In genomic region chr1:224203243-224204016, GRCh38 we compare ENCODE assay signal across 8 cellular contexts. TPM values are rescaled to one million over a fixed set of nuclear protein-coding genes. Genes with fewer than 3 reads are reported as not detected.
DNase-seq lines count a peak whose midpoint lies in the region; ATAC-seq and TF ChIP-seq lines count a peak whose summit lies in the region.

No MANE protein-coding gene starts in this region.

- H3K4me1 ChIP-seq in BE2C (peaks cover 10% of the 10 kb centered on the region), Karpas-422 (ENCODE audit: low read length) (peaks cover 26% of the 10 kb centered on the region)

- ATAC-seq in GM21360 (IDR thresholded peaks at IDR 0.05; ENCODE audit: unreplicated experiment) (peak; percentile 60), naive B cell (ENCODE audit: low read depth in 2 of 2) (peak; percentile 91 to 93), HG02840 (IDR thresholded peaks at IDR 0.05; ENCODE audit: low FRiP score, unreplicated experiment) (no peak), HG02981 (IDR thresholded peaks at IDR 0.05; ENCODE audit: unreplicated experiment) (no peak)
- ATAC-seq in activated T-cell treated with anti-CD3 and anti-CD28 coated beads, Interleukin-2, amount 50 U/mL, for 72 hours (replicated peaks in 1 of 2): no peak

- H3K4me3 Mint-ChIP-seq in naive B cell: peak overlapping the region; percentile 50 to 88 (median 76)
- no peak overlapping the region for H3K4me3 Mint-ChIP-seq in activated T-cell treated with anti-CD3 and anti-CD28 coated beads, Interleukin-2, amount 50 U/mL, for 72 hours

- H3K4me1 Mint-ChIP-seq in naive B cell: peaks cover 29 to 51% (median 44%) of the 10 kb centered on the region in 3 donors
- H3K4me1 Mint-ChIP-seq in activated T-cell treated with anti-CD3 and anti-CD28 coated beads, Interleukin-2, amount 50 U/mL, for 72 hours (ENCODE audit: low read depth): peaks cover 20% of the 10 kb centered on the region

- no peaks in the 10 kb centered on the region for H3K9me2 ChIP-seq in Karpas-422 (replicated peaks; ENCODE audit: insufficient read depth, low read length)

- no peak overlapping the region for H3K27ac ChIP-seq in Karpas-422 (ENCODE audit: low read length)

- H3K9ac ChIP-seq in Karpas-422 (ENCODE audit: low read length): no peak overlapping the region

- no peak overlapping the region for H3K4me3 ChIP-seq in BE2C (ENCODE audit: low read depth, low read length)
- H3K4me3 ChIP-seq in Karpas-422 (ENCODE audit: low read length): no peak overlapping the region
- H3K4me3 ChIP-seq in choroid plexus epithelial cell (ENCODE audit: low read depth, low read length): no peak overlapping the region

- H4K20me1 ChIP-seq in Karpas-422 (ENCODE audit: insufficient read depth, low read depth, low read length): no peaks in the 10 kb centered on the region

- TF ChIP-seq CTCF in BE2C (IDR thresholded peaks at IDR 0.05; ENCODE audit: low read depth, low read length) (no peak), choroid plexus epithelial cell (conservative IDR thresholded peaks at IDR 0.05; ENCODE audit: low read depth, low read length) (no peak)

- no peaks in the 10 kb centered on the region for H3K27me3 Mint-ChIP-seq in naive B cell
- H3K27me3 Mint-ChIP-seq in activated T-cell treated with anti-CD3 and anti-CD28 coated beads, Interleukin-2, amount 50 U/mL, for 72 hours (ENCODE audit: low read depth): no peaks in the 10 kb centered on the region

- peak overlapping the region; percentile 20 for H3K4me2 ChIP-seq in Karpas-422 (ENCODE audit: low read depth, low read length, poor library complexity, severe bottlenecking)

- no peaks in the 10 kb centered on the region for H3K9me3 Mint-ChIP-seq in naive B cell
- no peaks in the 10 kb centered on the region for H3K9me3 Mint-ChIP-seq in activated T-cell treated with anti-CD3 and anti-CD28 coated beads, Interleukin-2, amount 50 U/mL, for 72 hours

- H3K79me2 ChIP-seq in Karpas-422 (ENCODE audit: low read length): no peaks in the 10 kb centered on the region

- H3K27me3 ChIP-seq in BE2C (no peaks in the 10 kb centered on the region), Karpas-422 (ENCODE audit: low read length) (no peaks in the 10 kb centered on the region)

- H2AFZ ChIP-seq in Karpas-422 (ENCODE audit: low read length): no peak overlapping the region

- peak; percentile 59 for DNase-seq in BE2C
- DNase-seq in Karpas-422: peak; percentile 60
- peak; percentile 80 for DNase-seq in choroid plexus epithelial cell (ENCODE audit: low read depth)
- DNase-seq in naive B cell: peak; percentile 79
- no peak for DNase-seq in activated T-cell treated with anti-CD3 and anti-CD28 coated beads, Interleukin-2, amount 50 U/mL, for 72 hours

- no peaks in the 10 kb centered on the region for H3K9me3 ChIP-seq in BE2C
- H3K9me3 ChIP-seq in Karpas-422 (ENCODE audit: low read length): no peaks in the 10 kb centered on the region

- H3K36me3 Mint-ChIP-seq in naive B cell: no peaks in the 10 kb centered on the region
- no peaks in the 10 kb centered on the region for H3K36me3 Mint-ChIP-seq in activated T-cell treated with anti-CD3 and anti-CD28 coated beads, Interleukin-2, amount 50 U/mL, for 72 hours (ENCODE audit: insufficient read depth in 2 of 2)

- H3K36me3 ChIP-seq in BE2C (no peaks in the 10 kb centered on the region), Karpas-422 (ENCODE audit: insufficient read depth, low read length) (no peaks in the 10 kb centered on the region)

- peak overlapping the region; percentile 80 to 97 (median 94) for H3K27ac Mint-ChIP-seq in naive B cell
- no peak overlapping the region for H3K27ac Mint-ChIP-seq in activated T-cell treated with anti-CD3 and anti-CD28 coated beads, Interleukin-2, amount 50 U/mL, for 72 hours

RNA-seq across cellular contexts. Expression of gene DEGS1, which starts 20.4 kb away (rescaled TPM):
- 64.6 TPM for polyA plus RNA-seq in BE2C (2012; ENCODE audit: insufficient read depth, insufficient read length, low read depth)
- total RNA-seq in Karpas-422 (2014; rRNA removed; shearing (Covaris generic); ENCODE audit: low replicate concordance): 12.9 and 36.1 TPM in 2 replicates
- 100 to 1,000 TPM; 153 to 219 (median 172) TPM for polyA plus RNA-seq in naive B cell (ENCODE audit: low read depth in 6 of 6)
- 10 to 100 TPM; 26.0 to 43.1 TPM for total RNA-seq in activated T-cell treated with anti-CD3 and anti-CD28 coated beads, Interleukin-2, amount 50 U/mL, for 72 hours

Comparison
In these comparisons a context has a peak if more than half of its experiments do, and no peak if none do; other contexts are left out.
1. DNase-seq: peak in BE2C (single experiment), Karpas-422 (single experiment), choroid plexus epithelial cell (single experiment) and naive B cell (single experiment); none in activated T-cell treated with anti-CD3 and anti-CD28 coated beads, Interleukin-2, amount 50 U/mL, for 72 hours (0 of 2).
2. ATAC-seq: peak in GM21360 (single experiment) and naive B cell (2 of 2); none in HG02840 (single experiment), activated T-cell treated with anti-CD3 and anti-CD28 coated beads, Interleukin-2, amount 50 U/mL, for 72 hours (0 of 2) and HG02981 (single experiment).
3. H3K4me3 Mint-ChIP-seq: peak in naive B cell (8 of 8); none in activated T-cell treated with anti-CD3 and anti-CD28 coated beads, Interleukin-2, amount 50 U/mL, for 72 hours (0 of 2).